In genomic region chr5:123511648-123512605, GRCh38 we compare ENCODE assay signal across 8 cellular contexts. TPM values are rescaled to one million over a fixed set of nuclear protein-coding genes. Genes with fewer than 3 reads are reported as not detected.
A peak's percentile ranks its signal among the peaks of the same experiment; 100 is the strongest.
DNase-seq lines count a peak whose midpoint lies in the region; ATAC-seq, FAIRE-seq and TF ChIP-seq lines count a peak whose summit lies in the region.

CSNK1G3 (plus strand) TSS chr5:123512177; CDS start chr5:123545664, 33,487 bp downstream.

- H3K36me3 ChIP-seq in kidney (ENCODE audit: control insufficient read depth in 1 of 2, insufficient read depth in 2 of 2, low read length in 2 of 2), result no peaks in the 10 kb centered on the region

- H3K4me1 Mint-ChIP-seq in activated CD4-positive, alpha-beta T cell treated with anti-CD3 and anti-CD28 coated beads for 36 hours, result peaks cover 45% of the 10 kb centered on the region

- peaks cover 2 to 4% of the 10 kb centered on the region in 2 donors for H3K4me1 ChIP-seq in kidney (ENCODE audit: control insufficient read depth in 1 of 2, insufficient read depth in 1 of 2, low read depth in 1 of 2, low read length in 2 of 2)

- CTCF ChIA-PET in activated CD4-positive, alpha-beta T cell treated with anti-CD3 and anti-CD28 coated beads for 36 hours (lab: Charles Lee), result interaction anchor here (0.6 to 2.9 kb wide), 3 partner anchors 88 to 1050 kb away, joined by 3 to 16 read pairs (median 4); partner anchors contain the start of gene CEP120

- H3K9ac ChIP-seq in kidney (ENCODE audit: low read length in 2 of 2), result peak within 1 kb of the TSS; percentile 74 to 89

- H3K36me3 Mint-ChIP-seq in activated CD4-positive, alpha-beta T cell treated with anti-CD3 and anti-CD28 coated beads for 36 hours (ENCODE audit: low read depth), result no peaks in the 10 kb centered on the region

- ATAC-seq in HG03432 (IDR thresholded peaks at IDR 0.05; ENCODE audit: unreplicated experiment), result peak; percentile 94
- ATAC-seq in activated CD4-positive, alpha-beta T cell treated with anti-CD3 and anti-CD28 coated beads for 36 hours, result peak; percentile 94

- peak; percentile 94 for TF ChIP-seq POLR2A in GM19099 (IDR thresholded peaks at IDR 0.05; ENCODE audit: extremely low read depth, insufficient read length, low read depth)

- intact Hi-C loops in activated CD4-positive, alpha-beta T cell treated with anti-CD3 and anti-CD28 coated beads for 36 hours (cut with DNase I, micrococcal nuclease), result loop anchor here (1.0 to 10.0 kb wide), 9 partner anchors 35 to 1550 kb away; partner anchors contain the start of genes CEP120 (in 2 of the 2), SRFBP1 (in 2 of the 2), SNX2 (in 1 of the 2) and SNX24 (in 1 of the 2)
- intact Hi-C loops in kidney (cut with DNase I), result no loop called here

- POLR2A ChIA-PET in activated CD4-positive, alpha-beta T cell treated with anti-CD3 and anti-CD28 coated beads for 36 hours (lab: Charles Lee), result interaction anchor here (0.6 to 4.0 kb wide), 5 partner anchors 10 to 626 kb away, joined by 3 to 55 read pairs (median 4); partner anchors contain the start of gene CEP120

- TF ChIP-seq CTCF in choroid plexus epithelial cell (conservative IDR thresholded peaks at IDR 0.05; ENCODE audit: low read depth, low read length) (no peak), kidney (IDR thresholded peaks at IDR 0.05; ENCODE audit: borderline replicate concordance, extremely low read depth, insufficient read depth) (no peak)

- peaks cover 4% of the 10 kb centered on the region for H3K27me3 Mint-ChIP-seq in activated CD4-positive, alpha-beta T cell treated with anti-CD3 and anti-CD28 coated beads for 36 hours

- peak within 1 kb of the TSS; percentile 97 for H3K27ac Mint-ChIP-seq in activated CD4-positive, alpha-beta T cell treated with anti-CD3 and anti-CD28 coated beads for 36 hours

- DNase-seq in Ammon's horn (ENCODE audit: low spot score) (peak; percentile 98), NCI-H524 (lab: John Stamatoyannopoulos, UW) (peak; percentile 92 to 96), choroid plexus epithelial cell (ENCODE audit: low read depth) (peak; percentile 99), kidney (peak; percentile 98)
- peak; percentile 96 for DNase-seq in activated CD4-positive, alpha-beta T cell treated with anti-CD3 and anti-CD28 coated beads for 36 hours
- DNase-seq in stimulated activated CD4-positive, alpha-beta T cell treated with anti-CD3 and anti-CD28 coated beads, Interleukin-15, amount 100 ng/mL, for 24 hours, result peak; percentile 94

- peak within 1 kb of the TSS; percentile 92 for H3K4me3 Mint-ChIP-seq in activated CD4-positive, alpha-beta T cell treated with anti-CD3 and anti-CD28 coated beads for 36 hours

- H3K27ac ChIP-seq in kidney (ENCODE audit: low read depth in 2 of 2, low read length in 2 of 2), result peak within 1 kb of the TSS; percentile 71 to 85

- peak; percentile 99 for FAIRE-seq in kidney (lab: Jason Lieb, UNC)

- H3K4me3 ChIP-seq in choroid plexus epithelial cell (ENCODE audit: low read depth, low read length) (peak within 1 kb of the TSS; percentile 88), kidney (ENCODE audit: low read length in 2 of 2) (peak within 1 kb of the TSS; percentile 89 to 91)

- no peaks in the 10 kb centered on the region for H3K9me3 ChIP-seq in kidney (ENCODE audit: control insufficient read depth in 1 of 2, low read length in 2 of 2)

- no peaks in the 10 kb centered on the region for H3K9me3 Mint-ChIP-seq in activated CD4-positive, alpha-beta T cell treated with anti-CD3 and anti-CD28 coated beads for 36 hours (ENCODE audit: low read depth)

RNA-seq across cellular contexts. Expression of gene CSNK1G3, which starts in this region (rescaled TPM):
- total RNA-seq in activated CD4-positive, alpha-beta T cell treated with anti-CD3 and anti-CD28 coated beads for 36 hours, result 10 to 100 TPM; 30.6 to 31.5 TPM
- 39.1 TPM for total RNA-seq in kidney
- 8.1 TPM for polyA plus RNA-seq in kidney (ENCODE audit: insufficient read depth, low read depth, low replicate concordance)

Comparison
In these comparisons a context has a peak if more than half of its experiments do, and no peak if none do; other contexts are left out.
1. Peak in every context shown above with its lines: DNase-seq, ATAC-seq, H3K4me3 ChIP-seq and H3K27ac ChIP-seq.